Comparison of ENCODE assay signal across 12 cellular contexts in genomic region chr6:165985926-165986646, GRCh38.
DNase-seq lines count a peak whose midpoint lies in the region; TF ChIP-seq lines count a peak whose summit lies in the region.
"Had no signal": no experiment of that assay in that cellular context is flagged by ENCODE, and none has a peak within 500 bp of the region (broad histone marks: within the 10 kb centered on the region; RNA-seq: fewer than 3 reads in every experiment).

No MANE protein-coding gene starts in this region.

- no peak for TF ChIP-seq CTCF in fibroblast of pulmonary artery (IDR thresholded peaks at IDR 0.05; ENCODE audit: low read length, missing control alignments)

- H3K9ac ChIP-seq in neuronal stem cell (ENCODE audit: low read depth, low read length, poor library complexity) = no peak overlapping the region

- H3K9me3 ChIP-seq in neuronal stem cell (replicated peaks in 1 of 2; ENCODE audit: control insufficient read depth in 2 of 2, insufficient read depth in 1 of 2, low read depth in 1 of 2, low read length in 2 of 2) = no peaks in the 10 kb centered on the region

- no peak overlapping the region for H4K91ac ChIP-seq in neuronal stem cell (ENCODE audit: low read depth, low read length, poor library complexity)

- no peak overlapping the region for H3K14ac ChIP-seq in neuronal stem cell (ENCODE audit: low read length)

- no peak overlapping the region for H2BK12ac ChIP-seq in neuronal stem cell (ENCODE audit: low read length)

- H3K27me3 ChIP-seq in neuronal stem cell (ENCODE audit: control insufficient read depth in 3 of 3, insufficient read depth in 3 of 3, low read depth in 1 of 3, low read length in 3 of 3) = peaks cover 18 to 74% (median 59%) of the 10 kb centered on the region in 3 experiments

- no peak overlapping the region for H2BK120ac ChIP-seq in neuronal stem cell (ENCODE audit: low read depth, low read length)

- no peak overlapping the region for H4K8ac ChIP-seq in neuronal stem cell (ENCODE audit: low read depth, low read length)

- H3K4me2 ChIP-seq in neuronal stem cell (ENCODE audit: insufficient read depth, low read length, poor library complexity, severe bottlenecking) = peak overlapping the region; percentile 70

- no peak overlapping the region for H2AK5ac ChIP-seq in neuronal stem cell (ENCODE audit: low read depth, low read length)

- no peak overlapping the region for H2BK15ac ChIP-seq in neuronal stem cell (ENCODE audit: low read length)

- no CpG with 5 or more reads among the region's 17 CpGs for WGBS in neuronal stem cell (ENCODE audit: extremely low coverage in 2 of 2, insufficient read length in 2 of 2, insufficient replicate concordance in 1 of 2), 2 donors

- H3K4me3 ChIP-seq in fibroblast of pulmonary artery (replicated peaks; ENCODE audit: low read depth, low read length) (peak overlapping the region; percentile 76), neuronal stem cell (ENCODE audit: low read length in 2 of 2) (no peak overlapping the region)

- H3K4ac ChIP-seq in neuronal stem cell (ENCODE audit: low read length) = no peak overlapping the region

- H3K23ac ChIP-seq in neuronal stem cell (ENCODE audit: low read depth, low read length, poor library complexity) = no peak overlapping the region

- H2BK5ac ChIP-seq in neuronal stem cell (ENCODE audit: low read length) = no peak overlapping the region

- H3K79me1 ChIP-seq in neuronal stem cell (ENCODE audit: low read depth, low read length) = no peaks in the 10 kb centered on the region

- peaks cover 5 to 8% of the 10 kb centered on the region in 2 donors for H3K4me1 ChIP-seq in neuronal stem cell (ENCODE audit: control insufficient read depth in 2 of 2, insufficient read depth in 1 of 2, low read depth in 1 of 2, low read length in 2 of 2)

- H3K27ac ChIP-seq in neuronal stem cell (replicated peaks; ENCODE audit: low read length) = no peak overlapping the region

- H3K36me3 ChIP-seq in neuronal stem cell (replicated peaks in 1 of 2; ENCODE audit: control insufficient read depth in 2 of 2, insufficient read depth in 2 of 2, low read length in 2 of 2) = no peaks in the 10 kb centered on the region

- H2AFZ ChIP-seq in neuronal stem cell (ENCODE audit: low read length) = no peak overlapping the region

- DNase-seq in COLO829 (ENCODE audit: low spot score) (peak; percentile 62), fibroblast of pulmonary artery (ENCODE audit: low read depth) (peak; percentile 34), neuronal stem cell (ENCODE audit: low spot score) (no peak), SHP77 treated with DMSO at 0.1 percent for 48 hours (lab: John Stamatoyannopoulos, UW) (no peak), HuH-7 (ENCODE audit: low spot score) (no peak), kidney glomerular epithelial cell (lab: John Stamatoyannopoulos, UW) (no peak)
- DNase-seq in effector CD8-positive, alpha-beta T cell (lab: John Stamatoyannopoulos, UW) = no peak
- DNase-seq: activated CD4-positive, alpha-beta T cell treated with anti-CD3 and anti-CD28 coated beads, Interleukin-2, amount 10 ng/mL, durations not matched to agents 7 days and 5 days; GDM1; hippocampal formation; NCI-H1417 treated with DMSO at 0.1 percent for 48 hours had no signal

- no peak overlapping the region for H3K18ac ChIP-seq in neuronal stem cell (ENCODE audit: low read length)

TF ChIP-seq in PFSK-1, 5 proteins besides CTCF, POLR2A, EP300 and RAD21:
- no peak; the same call in 1 of the 2 replicates for TF ChIP-seq TAF1 (IDR thresholded peaks at IDR 0.05; ENCODE audit: borderline replicate concordance, insufficient read depth, low read length)
- peak; percentile 67; the same call in 1 of the 2 replicates for TF ChIP-seq POLR2AphosphoS5 (IDR thresholded peaks at IDR 0.05; ENCODE audit: low read depth, low read length)

Comparison
In these comparisons a context has a peak if more than half of its experiments do, and no peak if none do; other contexts are left out.
1. DNase-seq: peak in COLO829 (single experiment) and fibroblast of pulmonary artery (single experiment); none in neuronal stem cell (single experiment), effector CD8-positive, alpha-beta T cell (single experiment), SHP77 treated with DMSO at 0.1 percent for 48 hours (single experiment), HuH-7 (single experiment) and kidney glomerular epithelial cell (single experiment).